9 cellular contexts compared by ENCODE assay signal in the genomic region with DNA sequence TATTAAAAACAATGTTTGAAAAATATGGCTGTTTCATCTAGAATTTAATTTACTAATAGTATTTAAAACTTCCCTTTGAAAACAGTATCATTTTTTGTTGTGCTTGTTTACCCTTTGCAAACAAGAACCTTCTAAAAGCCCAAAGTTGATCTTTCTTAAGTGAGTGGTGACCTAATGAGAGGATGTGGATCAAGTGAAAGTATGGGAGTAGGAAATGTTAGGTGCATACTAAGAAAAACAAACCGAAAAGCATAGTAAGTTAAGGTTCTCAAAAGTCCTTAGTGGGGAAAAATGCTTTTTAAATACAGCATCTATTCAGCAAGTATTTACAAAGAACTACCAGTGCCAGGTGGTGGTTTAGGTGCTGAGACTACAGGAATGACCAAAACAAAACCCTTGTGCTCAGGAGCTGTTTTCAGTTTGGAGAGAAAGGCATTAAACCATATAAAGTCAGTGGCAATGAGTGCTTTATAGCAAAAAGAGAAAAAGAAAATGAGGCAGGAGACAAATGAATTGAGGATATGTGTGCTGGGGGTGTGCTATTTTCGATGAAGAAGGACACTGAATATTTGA. TPM values are rescaled to one million over a fixed set of nuclear protein-coding genes. Genes with fewer than 3 reads are reported as not detected.
DNase-seq lines count a peak whose midpoint lies in the region; ATAC-seq lines count a peak whose summit lies in the region.
"Had no signal": no experiment of that assay in that cellular context is flagged by ENCODE, and none has a peak within 500 bp of the region (broad histone marks: within the 10 kb centered on the region; RNA-seq: fewer than 3 reads in every experiment).

No MANE protein-coding gene starts in this region.

- no peaks in the 10 kb centered on the region for H3K27me3 Mint-ChIP-seq in CD4-positive, CD25-positive, alpha-beta regulatory T cell
- H3K27me3 Mint-ChIP-seq in effector memory CD8-positive, alpha-beta T cell: no peaks in the 10 kb centered on the region

- H3K36me3 Mint-ChIP-seq in CD4-positive, CD25-positive, alpha-beta regulatory T cell: peaks cover 32% of the 10 kb centered on the region
- peaks cover 39% of the 10 kb centered on the region for H3K36me3 Mint-ChIP-seq in effector memory CD8-positive, alpha-beta T cell (ENCODE audit: insufficient read depth)

- ATAC-seq in CD4-positive, CD25-positive, alpha-beta regulatory T cell (ENCODE audit: low read depth in 2 of 2): no peak
- ATAC-seq in GM19395 (IDR thresholded peaks at IDR 0.05; ENCODE audit: unreplicated experiment) (peak; percentile 47), HG03108 (IDR thresholded peaks at IDR 0.05; ENCODE audit: unreplicated experiment) (peak; percentile 39), GM21825 (IDR thresholded peaks at IDR 0.05; ENCODE audit: unreplicated experiment) (no peak), left ventricle myocardium superior (no peak)
- no peak for ATAC-seq in effector memory CD8-positive, alpha-beta T cell (replicated peaks)
- ATAC-seq: K562 had no signal

- peaks cover 29 to 47% (median 44%) of the 10 kb centered on the region in 4 donors for H3K4me1 Mint-ChIP-seq in CD4-positive, CD25-positive, alpha-beta regulatory T cell
- peaks cover 20 to 46% of the 10 kb centered on the region in 2 donors for H3K4me1 Mint-ChIP-seq in effector memory CD8-positive, alpha-beta T cell (ENCODE audit: low read depth in 2 of 2)

- no peak overlapping the region for H3K4me3 ChIP-seq in CD4-positive, CD25-positive, alpha-beta regulatory T cell (ENCODE audit: low read depth, low read length)
- H3K4me3 ChIP-seq: K562 had no signal

- peaks cover 32% of the 10 kb centered on the region for H3K36me3 ChIP-seq in CD4-positive, CD25-positive, alpha-beta regulatory T cell (ENCODE audit: control insufficient read depth, insufficient read depth, low read length)

- peak overlapping the region in 2 of 4 donors; percentile 32 to 40 for H3K4me3 Mint-ChIP-seq in CD4-positive, CD25-positive, alpha-beta regulatory T cell
- peak overlapping the region; percentile 58 to 72 for H3K4me3 Mint-ChIP-seq in effector memory CD8-positive, alpha-beta T cell

- peaks cover 0 to 2% (median 0%) of the 10 kb centered on the region in 7 donors for H3K9me3 Mint-ChIP-seq in CD4-positive, CD25-positive, alpha-beta regulatory T cell
- H3K9me3 Mint-ChIP-seq in effector memory CD8-positive, alpha-beta T cell: no peaks in the 10 kb centered on the region

- H3K4me1 ChIP-seq in CD4-positive, CD25-positive, alpha-beta regulatory T cell (ENCODE audit: control insufficient read depth, insufficient read depth, low read length, poor library complexity, severe bottlenecking): peaks cover 9% of the 10 kb centered on the region

- no peak overlapping the region for H3K27ac ChIP-seq in CD4-positive, CD25-positive, alpha-beta regulatory T cell (ENCODE audit: insufficient read depth, low read length, poor library complexity, severe bottlenecking)

- no peaks in the 10 kb centered on the region for H3K27me3 ChIP-seq in CD4-positive, CD25-positive, alpha-beta regulatory T cell (ENCODE audit: control insufficient read depth, insufficient read depth, low read length)

- peak in 1 of 3 donors; percentile 4 for DNase-seq in CD4-positive, CD25-positive, alpha-beta regulatory T cell
- no peak for DNase-seq in effector memory CD8-positive, alpha-beta T cell
- DNase-seq in NCI-H2227 (lab: John Stamatoyannopoulos, UW; ENCODE audit: unreplicated experiment) (no peak), NCI-H446 (lab: John Stamatoyannopoulos, UW) (no peak), left ventricle myocardium superior (no peak)

- intact Hi-C loops in left ventricle myocardium superior (cut with micrococcal nuclease): no loop called here

- peak overlapping the region; percentile 27 to 83 (median 80) for H3K27ac Mint-ChIP-seq in CD4-positive, CD25-positive, alpha-beta regulatory T cell
- peak overlapping the region; percentile 39 to 88 for H3K27ac Mint-ChIP-seq in effector memory CD8-positive, alpha-beta T cell

- H3K9me3 ChIP-seq in CD4-positive, CD25-positive, alpha-beta regulatory T cell (ENCODE audit: control insufficient read depth in 2 of 2, low read length in 2 of 2): no peaks in the 10 kb centered on the region

RNA-seq across cellular contexts. Expression of gene RNF146, which starts 23.8 kb away (rescaled TPM):
- 14.0 TPM for total RNA-seq in CD4-positive, CD25-positive, alpha-beta regulatory T cell
- 10 to 100 TPM in 2 of 4 donors, 1 to 10 TPM in 2; 7.9 to 17.5 (median 13.2) TPM for polyA plus RNA-seq in CD4-positive, CD25-positive, alpha-beta regulatory T cell
- total RNA-seq in left ventricle myocardium superior: 46.3 TPM

RNA-seq across cellular contexts. Expression of gene ECHDC1, which starts 52.9 kb away (rescaled TPM):
- total RNA-seq in CD4-positive, CD25-positive, alpha-beta regulatory T cell: 22.8 TPM
- 10 to 100 TPM; 54.6 to 71.7 (median 62.6) TPM for polyA plus RNA-seq in CD4-positive, CD25-positive, alpha-beta regulatory T cell
- 43.4 TPM for total RNA-seq in left ventricle myocardium superior

Comparison
In these comparisons a context has a peak if more than half of its experiments do, and no peak if none do; other contexts are left out.
1. ATAC-seq: peak in GM19395 (single experiment) and HG03108 (single experiment); none in CD4-positive, CD25-positive, alpha-beta regulatory T cell (0 of 2), effector memory CD8-positive, alpha-beta T cell (single experiment), GM21825 (single experiment) and left ventricle myocardium superior (single experiment).